ENCODE assay signal across 1 cellular context in genomic region chr20:44210422-44211176, GRCh38.
A peak's percentile ranks its signal among the peaks of the same experiment; 100 is the strongest.
TF ChIP-seq lines count a peak whose summit lies in the region.

OSER1 (minus strand) TSS chr20:44210771; CDS start chr20:44206957, 3,814 bp downstream.

TF ChIP-seq in WTC11, 78 proteins besides CTCF, POLR2A, EP300 and RAD21 (continued from another document):
- TF ChIP-seq EMX1 (CRISPR knock-in tag; IDR thresholded peaks at IDR 0.05) (no peak), ATF2 (CRISPR knock-in tag; IDR thresholded peaks at IDR 0.05; ENCODE audit: borderline replicate concordance, low read depth) (no peak), NFE2L1 (CRISPR knock-in tag; IDR thresholded peaks at IDR 0.05) (peak; percentile 31; the same call in 1 of the 2 replicates), RORB (CRISPR knock-in tag; IDR thresholded peaks at IDR 0.05) (no peak), E2F4 (CRISPR knock-in tag; IDR thresholded peaks at IDR 0.05; ENCODE audit: borderline replicate concordance, low read depth) (no peak), ATF3 (CRISPR knock-in tag; conservative IDR thresholded peaks at IDR 0.05) (no peak), TEAD4 (CRISPR knock-in tag; IDR thresholded peaks at IDR 0.05) (no peak), IRF2 (CRISPR knock-in tag; IDR thresholded peaks at IDR 0.05; ENCODE audit: borderline replicate concordance, low read depth) (no peak), JAZF1 (CRISPR knock-in tag; IDR thresholded peaks at IDR 0.05) (no peak), MXD4 (CRISPR knock-in tag; IDR thresholded peaks at IDR 0.05; ENCODE audit: borderline replicate concordance) (no peak), IRF1 (CRISPR knock-in tag; IDR thresholded peaks at IDR 0.05) (no peak), CREM (CRISPR knock-in tag; IDR thresholded peaks at IDR 0.05) (peak; percentile 77; the same call in 1 of the 2 replicates), SMAD3 (CRISPR knock-in tag; IDR thresholded peaks at IDR 0.05; ENCODE audit: borderline replicate concordance) (no peak), MYBL2 (CRISPR knock-in tag; IDR thresholded peaks at IDR 0.05) (no peak), ESRRA (CRISPR knock-in tag; IDR thresholded peaks at IDR 0.05; ENCODE audit: borderline replicate concordance) (no peak), ELF4 (CRISPR knock-in tag; IDR thresholded peaks at IDR 0.05; ENCODE audit: low read depth) (no peak), ZNF317 (CRISPR knock-in tag; IDR thresholded peaks at IDR 0.05; ENCODE audit: borderline replicate concordance, low read depth) (no peak), OVOL2 (CRISPR knock-in tag; IDR thresholded peaks at IDR 0.05; ENCODE audit: borderline replicate concordance) (no peak), E2F1 (CRISPR knock-in tag; IDR thresholded peaks at IDR 0.05) (no peak), NFATC4 (CRISPR knock-in tag; IDR thresholded peaks at IDR 0.05) (no peak), ZNF232 (CRISPR knock-in tag; IDR thresholded peaks at IDR 0.05) (no peak; the same call in 1 of the 2 replicates), PRRX2 (CRISPR knock-in tag; IDR thresholded peaks at IDR 0.05) (no peak), TCF7 (CRISPR knock-in tag; IDR thresholded peaks at IDR 0.05; ENCODE audit: low read depth) (no peak), NFYB (CRISPR knock-in tag; conservative IDR thresholded peaks at IDR 0.05; ENCODE audit: low read depth) (no peak), ZNF416 (CRISPR knock-in tag; IDR thresholded peaks at IDR 0.05) (0 out of 2 replicates have a peak, but pooled peaks have one; percentile 54), RELA (CRISPR knock-in tag; IDR thresholded peaks at IDR 0.05; ENCODE audit: borderline replicate concordance) (no peak; the same call in 1 of the 2 replicates), CBFB (CRISPR knock-in tag; IDR thresholded peaks at IDR 0.05; ENCODE audit: low read depth) (no peak), ZBTB21 (CRISPR knock-in tag; IDR thresholded peaks at IDR 0.05; ENCODE audit: borderline replicate concordance) (no peak), ZNF138 (CRISPR knock-in tag; conservative IDR thresholded peaks at IDR 0.05) (no peak), FOXP1 (CRISPR knock-in tag; IDR thresholded peaks at IDR 0.05; ENCODE audit: borderline replicate concordance) (no peak)
- TF ChIP-seq, protein P1, sequence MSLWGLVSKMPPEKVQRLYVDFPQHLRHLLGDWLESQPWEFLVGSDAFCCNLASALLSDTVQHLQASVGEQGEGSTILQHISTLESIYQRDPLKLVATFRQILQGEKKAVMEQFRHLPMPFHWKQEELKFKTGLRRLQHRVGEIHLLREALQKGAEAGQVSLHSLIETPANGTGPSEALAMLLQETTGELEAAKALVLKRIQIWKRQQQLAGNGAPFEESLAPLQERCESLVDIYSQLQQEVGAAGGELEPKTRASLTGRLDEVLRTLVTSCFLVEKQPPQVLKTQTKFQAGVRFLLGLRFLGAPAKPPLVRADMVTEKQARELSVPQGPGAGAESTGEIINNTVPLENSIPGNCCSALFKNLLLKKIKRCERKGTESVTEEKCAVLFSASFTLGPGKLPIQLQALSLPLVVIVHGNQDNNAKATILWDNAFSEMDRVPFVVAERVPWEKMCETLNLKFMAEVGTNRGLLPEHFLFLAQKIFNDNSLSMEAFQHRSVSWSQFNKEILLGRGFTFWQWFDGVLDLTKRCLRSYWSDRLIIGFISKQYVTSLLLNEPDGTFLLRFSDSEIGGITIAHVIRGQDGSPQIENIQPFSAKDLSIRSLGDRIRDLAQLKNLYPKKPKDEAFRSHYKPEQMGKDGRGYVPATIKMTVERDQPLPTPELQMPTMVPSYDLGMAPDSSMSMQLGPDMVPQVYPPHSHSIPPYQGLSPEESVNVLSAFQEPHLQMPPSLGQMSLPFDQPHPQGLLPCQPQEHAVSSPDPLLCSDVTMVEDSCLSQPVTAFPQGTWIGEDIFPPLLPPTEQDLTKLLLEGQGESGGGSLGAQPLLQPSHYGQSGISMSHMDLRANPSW (CRISPR knock-in tag; conservative IDR thresholded peaks at IDR 0.05; ENCODE audit: low read depth): no peak
- TF ChIP-seq, protein P2, sequence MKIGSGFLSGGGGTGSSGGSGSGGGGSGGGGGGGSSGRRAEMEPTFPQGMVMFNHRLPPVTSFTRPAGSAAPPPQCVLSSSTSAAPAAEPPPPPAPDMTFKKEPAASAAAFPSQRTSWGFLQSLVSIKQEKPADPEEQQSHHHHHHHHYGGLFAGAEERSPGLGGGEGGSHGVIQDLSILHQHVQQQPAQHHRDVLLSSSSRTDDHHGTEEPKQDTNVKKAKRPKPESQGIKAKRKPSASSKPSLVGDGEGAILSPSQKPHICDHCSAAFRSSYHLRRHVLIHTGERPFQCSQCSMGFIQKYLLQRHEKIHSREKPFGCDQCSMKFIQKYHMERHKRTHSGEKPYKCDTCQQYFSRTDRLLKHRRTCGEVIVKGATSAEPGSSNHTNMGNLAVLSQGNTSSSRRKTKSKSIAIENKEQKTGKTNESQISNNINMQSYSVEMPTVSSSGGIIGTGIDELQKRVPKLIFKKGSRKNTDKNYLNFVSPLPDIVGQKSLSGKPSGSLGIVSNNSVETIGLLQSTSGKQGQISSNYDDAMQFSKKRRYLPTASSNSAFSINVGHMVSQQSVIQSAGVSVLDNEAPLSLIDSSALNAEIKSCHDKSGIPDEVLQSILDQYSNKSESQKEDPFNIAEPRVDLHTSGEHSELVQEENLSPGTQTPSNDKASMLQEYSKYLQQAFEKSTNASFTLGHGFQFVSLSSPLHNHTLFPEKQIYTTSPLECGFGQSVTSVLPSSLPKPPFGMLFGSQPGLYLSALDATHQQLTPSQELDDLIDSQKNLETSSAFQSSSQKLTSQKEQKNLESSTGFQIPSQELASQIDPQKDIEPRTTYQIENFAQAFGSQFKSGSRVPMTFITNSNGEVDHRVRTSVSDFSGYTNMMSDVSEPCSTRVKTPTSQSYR (CRISPR knock-in tag; IDR thresholded peaks at IDR 0.05): no peak
- TF ChIP-seq, protein P3, sequence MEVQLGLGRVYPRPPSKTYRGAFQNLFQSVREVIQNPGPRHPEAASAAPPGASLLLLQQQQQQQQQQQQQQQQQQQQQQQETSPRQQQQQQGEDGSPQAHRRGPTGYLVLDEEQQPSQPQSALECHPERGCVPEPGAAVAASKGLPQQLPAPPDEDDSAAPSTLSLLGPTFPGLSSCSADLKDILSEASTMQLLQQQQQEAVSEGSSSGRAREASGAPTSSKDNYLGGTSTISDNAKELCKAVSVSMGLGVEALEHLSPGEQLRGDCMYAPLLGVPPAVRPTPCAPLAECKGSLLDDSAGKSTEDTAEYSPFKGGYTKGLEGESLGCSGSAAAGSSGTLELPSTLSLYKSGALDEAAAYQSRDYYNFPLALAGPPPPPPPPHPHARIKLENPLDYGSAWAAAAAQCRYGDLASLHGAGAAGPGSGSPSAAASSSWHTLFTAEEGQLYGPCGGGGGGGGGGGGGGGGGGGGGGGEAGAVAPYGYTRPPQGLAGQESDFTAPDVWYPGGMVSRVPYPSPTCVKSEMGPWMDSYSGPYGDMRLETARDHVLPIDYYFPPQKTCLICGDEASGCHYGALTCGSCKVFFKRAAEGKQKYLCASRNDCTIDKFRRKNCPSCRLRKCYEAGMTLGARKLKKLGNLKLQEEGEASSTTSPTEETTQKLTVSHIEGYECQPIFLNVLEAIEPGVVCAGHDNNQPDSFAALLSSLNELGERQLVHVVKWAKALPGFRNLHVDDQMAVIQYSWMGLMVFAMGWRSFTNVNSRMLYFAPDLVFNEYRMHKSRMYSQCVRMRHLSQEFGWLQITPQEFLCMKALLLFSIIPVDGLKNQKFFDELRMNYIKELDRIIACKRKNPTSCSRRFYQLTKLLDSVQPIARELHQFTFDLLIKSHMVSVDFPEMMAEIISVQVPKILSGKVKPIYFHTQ (CRISPR knock-in tag; IDR thresholded peaks at IDR 0.05): no peak
- TF ChIP-seq, protein P4, sequence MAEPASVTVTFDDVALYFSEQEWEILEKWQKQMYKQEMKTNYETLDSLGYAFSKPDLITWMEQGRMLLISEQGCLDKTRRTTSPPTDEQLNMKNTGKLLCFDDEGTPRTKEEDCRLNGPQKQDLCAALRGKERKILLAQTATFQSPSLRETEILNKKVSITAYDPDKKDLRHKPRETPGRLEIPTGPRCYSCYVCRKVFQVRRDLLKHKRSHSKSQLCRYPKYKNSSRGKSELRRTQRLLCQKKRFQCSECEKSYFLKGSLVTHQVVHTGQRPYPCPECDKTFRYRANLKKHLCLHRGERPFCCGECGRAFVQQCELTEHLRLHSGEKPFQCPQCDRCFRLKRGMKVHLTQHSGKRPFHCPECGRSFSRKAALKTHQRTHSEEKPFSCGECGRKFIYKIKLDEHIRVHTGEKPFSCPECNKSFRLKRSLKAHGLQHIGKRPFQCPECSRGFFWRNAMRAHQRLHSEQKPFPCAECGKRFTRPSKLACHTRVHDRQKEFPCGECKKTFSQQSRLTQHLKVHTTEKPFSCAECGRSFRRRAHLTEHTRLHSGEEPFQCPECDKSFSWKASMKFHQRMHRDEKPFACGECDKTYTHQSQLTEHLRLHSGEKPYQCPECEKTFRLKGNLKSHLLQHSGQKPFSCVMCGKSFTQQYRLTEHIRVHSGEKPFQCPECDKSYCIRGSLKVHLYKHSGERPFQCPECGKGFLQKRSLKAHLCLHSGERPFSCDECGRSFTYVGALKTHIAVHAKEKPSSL (CRISPR knock-in tag; conservative IDR thresholded peaks at IDR 0.05): no peak
- TF ChIP-seq, protein P5, sequence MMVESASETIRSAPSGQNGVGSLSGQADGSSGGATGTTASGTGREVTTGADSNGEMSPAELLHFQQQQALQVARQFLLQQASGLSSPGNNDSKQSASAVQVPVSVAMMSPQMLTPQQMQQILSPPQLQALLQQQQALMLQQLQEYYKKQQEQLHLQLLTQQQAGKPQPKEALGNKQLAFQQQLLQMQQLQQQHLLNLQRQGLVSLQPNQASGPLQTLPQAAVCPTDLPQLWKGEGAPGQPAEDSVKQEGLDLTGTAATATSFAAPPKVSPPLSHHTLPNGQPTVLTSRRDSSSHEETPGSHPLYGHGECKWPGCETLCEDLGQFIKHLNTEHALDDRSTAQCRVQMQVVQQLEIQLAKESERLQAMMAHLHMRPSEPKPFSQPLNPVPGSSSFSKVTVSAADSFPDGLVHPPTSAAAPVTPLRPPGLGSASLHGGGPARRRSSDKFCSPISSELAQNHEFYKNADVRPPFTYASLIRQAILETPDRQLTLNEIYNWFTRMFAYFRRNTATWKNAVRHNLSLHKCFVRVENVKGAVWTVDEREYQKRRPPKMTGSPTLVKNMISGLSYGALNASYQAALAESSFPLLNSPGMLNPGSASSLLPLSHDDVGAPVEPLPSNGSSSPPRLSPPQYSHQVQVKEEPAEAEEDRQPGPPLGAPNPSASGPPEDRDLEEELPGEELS (CRISPR knock-in tag; IDR thresholded peaks at IDR 0.05): no peak
